18 cellular contexts compared by ENCODE assay signal in genomic region chr4:33930497-33930896, GRCh38.
DNase-seq lines count a peak whose midpoint lies in the region; ATAC-seq and TF ChIP-seq lines count a peak whose summit lies in the region.
"Had no signal": no experiment of that assay in that cellular context is flagged by ENCODE, and none has a peak within 500 bp of the region (broad histone marks: within the 10 kb centered on the region; RNA-seq: fewer than 3 reads in every experiment).

No MANE protein-coding gene starts in this region.

- 13 to 26% methylated on average over 1 of the region's 1 CpG for WGBS in GM23248 (ENCODE audit: low coverage in 1 of 2, low lambda C conversion rate in 2 of 2, missing lambda C conversion rate in 2 of 2), 2 experiments

- in situ Hi-C loops in GM23248 (cut with MboI): no loop called here

- H3K27ac ChIP-seq in GM23248 (no peak overlapping the region), SK-N-MC (peak overlapping the region; percentile 54; the same call in 1 of the 2 replicates)
- H3K27ac ChIP-seq: PC-9 had no signal

- H3K9me2 ChIP-seq in GM23248 (ENCODE audit: insufficient read depth): no peaks in the 10 kb centered on the region

- no peaks in the 10 kb centered on the region for H4K20me1 ChIP-seq in GM23248 (ENCODE audit: insufficient read depth)

- H3K4me2 ChIP-seq in GM23248 (ENCODE audit: unreplicated experiment): no peak overlapping the region
- H3K4me2 ChIP-seq: GM23338, PC-9 had no signal

- H3K79me2 ChIP-seq in GM23248 (ENCODE audit: insufficient read depth): no peaks in the 10 kb centered on the region

- no peak overlapping the region for H3K4me3 ChIP-seq in GM23248
- no peak overlapping the region for H3K4me3 ChIP-seq in SK-N-MC
- no peak overlapping the region for H3K4me3 ChIP-seq in cardiac fibroblast (replicated peaks in 1 of 2; ENCODE audit: low read depth in 2 of 2, low read length in 2 of 2)
- H3K4me3 ChIP-seq: GM23338, PC-9 had no signal

- DNase-seq in GM23248: peak; percentile 5
- no peak for DNase-seq in SK-N-MC (ENCODE audit: low read depth, low spot score)
- peak; percentile 8 to 11 for DNase-seq in cardiac fibroblast (ENCODE audit: low read depth in 2 of 2)
- peak; percentile 27 for DNase-seq in iris pigment epithelial cell (ENCODE audit: low read depth)
- no peak for DNase-seq in NCI-H1417 (lab: John Stamatoyannopoulos, UW)
- DNase-seq: AML-193; Calu3; DMS79 treated with DMSO at 0.1 percent for 48 hours; Karpas-422; NCI-H146; NCI-H345; NCI-H69; NK-92 treated with Interleukin-12 subunit alpha and Interleukin-12 subunit beta, amount 100 ng/mL, for 24 hours; PC-9 had no signal

- peaks cover 8% of the 10 kb centered on the region for H3K4me1 ChIP-seq in GM23248 (ENCODE audit: insufficient read depth)

- no peaks in the 10 kb centered on the region for H3K27me3 ChIP-seq in GM23248 (replicated peaks; ENCODE audit: insufficient read depth)

- no peak overlapping the region for H2AFZ ChIP-seq in GM23248
- H2AFZ ChIP-seq: GM23338, PC-9 had no signal

- TF ChIP-seq CTCF in cardiac fibroblast (IDR thresholded peaks at IDR 0.05; ENCODE audit: low read depth, low read length): no peak

- no peak for ATAC-seq in HG03039 (IDR thresholded peaks at IDR 0.05; ENCODE audit: unreplicated experiment)
- no peak for ATAC-seq in HG03280 (IDR thresholded peaks at IDR 0.05; ENCODE audit: unreplicated experiment)
- no peak for ATAC-seq in HG02642 (IDR thresholded peaks at IDR 0.05; ENCODE audit: poor library complexity, unreplicated experiment)
- ATAC-seq: GM23338 had no signal

- H3K9me3 ChIP-seq in GM23248 (ENCODE audit: low read depth) (no peaks in the 10 kb centered on the region), SK-N-MC (ENCODE audit: low read depth, low read length) (no peaks in the 10 kb centered on the region)

- H3F3A ChIP-seq in GM23248 (ENCODE audit: insufficient read depth): no peaks in the 10 kb centered on the region

- H3K36me3 ChIP-seq in GM23248 (ENCODE audit: low read depth): no peaks in the 10 kb centered on the region
- no peaks in the 10 kb centered on the region for H3K36me3 ChIP-seq in SK-N-MC (ENCODE audit: insufficient read depth, low read length)

- H3K9ac ChIP-seq in GM23248: no peak overlapping the region
- no peak overlapping the region for H3K9ac ChIP-seq in SK-N-MC (ENCODE audit: insufficient read length)

Comparison
In these comparisons a context has a peak if more than half of its experiments do, and no peak if none do; other contexts are left out.
1. DNase-seq: peak in GM23248 (single experiment), cardiac fibroblast (2 of 2) and iris pigment epithelial cell (single experiment); none in SK-N-MC (single experiment) and NCI-H1417 (0 of 3).